Comparison of ENCODE assay signal across 10 cellular contexts in the genomic region with DNA sequence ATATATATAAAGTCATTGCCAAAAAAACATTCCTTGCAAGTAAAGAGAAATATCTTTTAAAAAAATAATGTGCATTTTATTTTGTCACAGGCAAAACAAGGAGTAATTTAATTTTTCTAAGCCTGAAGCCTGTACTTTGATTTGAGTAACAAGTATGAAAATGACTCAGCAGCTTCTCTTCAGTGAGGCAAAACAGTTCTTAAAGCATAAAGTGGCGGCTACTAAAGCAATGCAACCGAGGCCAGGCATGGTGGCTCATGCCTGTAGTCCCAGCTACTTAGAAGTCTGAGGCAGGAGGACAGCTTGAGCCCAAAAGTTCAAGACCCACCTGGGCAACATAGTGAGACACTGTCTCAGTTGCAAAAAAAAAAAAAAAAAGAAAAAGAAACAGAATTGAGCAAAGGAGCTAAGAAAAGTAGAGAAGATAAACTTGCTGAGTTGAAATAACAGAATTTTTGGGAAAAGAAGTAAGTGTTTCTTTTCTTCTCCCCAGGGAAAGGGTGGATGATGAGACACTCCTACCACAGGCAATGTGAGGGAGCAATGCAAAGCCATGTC. TPM values are rescaled to one million over a fixed set of nuclear protein-coding genes. Genes with fewer than 3 reads are reported as not detected.
DNase-seq lines count a peak whose midpoint lies in the region; ATAC-seq, FAIRE-seq and TF ChIP-seq lines count a peak whose summit lies in the region.
"Had no signal": no experiment of that assay in that cellular context is flagged by ENCODE, and none has a peak within 500 bp of the region (broad histone marks: within the 10 kb centered on the region; RNA-seq: fewer than 3 reads in every experiment).

No MANE protein-coding gene starts in this region.

- H3K4me1 ChIP-seq in mesenchymal stem cell (ENCODE audit: control insufficient read depth, insufficient read depth, low read depth, low read length) (peaks cover 4% of the 10 kb centered on the region), prostate gland (replicated peaks) (no peaks in the 10 kb centered on the region)
- H3K4me1 ChIP-seq: foreskin keratinocyte had no signal

- H3K9ac ChIP-seq in mesenchymal stem cell (ENCODE audit: low read length): peak overlapping the region; percentile 64

- peak; percentile 62 for ATAC-seq in GM21360 (IDR thresholded peaks at IDR 0.05; ENCODE audit: unreplicated experiment)

- H2BK5ac ChIP-seq in mesenchymal stem cell (ENCODE audit: low read depth, low read length, poor library complexity, severe bottlenecking): no peak overlapping the region

- DNase-seq in GM13976 (ENCODE audit: low spot score): peak; percentile 37
- DNase-seq in RCC 7860 (ENCODE audit: low spot score): peak; percentile 37
- peak; percentile 56 for DNase-seq in mesenchymal stem cell
- DNase-seq in occipital lobe (lab: John Stamatoyannopoulos, UW): no peak
- DNase-seq in NCI-H2227 (lab: John Stamatoyannopoulos, UW; ENCODE audit: unreplicated experiment): no peak
- no peak for DNase-seq in prostate gland (ENCODE audit: low spot score)
- DNase-seq in dorsolateral prefrontal cortex: no peak
- DNase-seq: foreskin keratinocyte, NCI-H2107 had no signal

- in situ Hi-C loops in GM13976 (cut with MboI; ENCODE audit: low sequenced_read_pairs, unreplicated experiment): loop anchor here (10.0 kb wide), 1 partner anchor 49 kb away; no protein-coding TSS in a partner anchor

- H2BK120ac ChIP-seq in mesenchymal stem cell (ENCODE audit: low read depth, low read length): no peak overlapping the region

- no peaks in the 10 kb centered on the region for H3K36me3 ChIP-seq in mesenchymal stem cell (ENCODE audit: control insufficient read depth in 1 of 2, insufficient read depth in 2 of 2, low read depth in 1 of 2, low read length in 2 of 2)
- H3K36me3 ChIP-seq in prostate gland: no peaks in the 10 kb centered on the region

- H4K8ac ChIP-seq in mesenchymal stem cell (ENCODE audit: low read length): no peak overlapping the region

- H3K27me3 ChIP-seq in mesenchymal stem cell (ENCODE audit: control insufficient read depth in 1 of 2, insufficient read depth in 1 of 2, low read length in 2 of 2): peaks cover 0 to 6% of the 10 kb centered on the region in 2 experiments
- no peaks in the 10 kb centered on the region for H3K27me3 ChIP-seq in prostate gland (replicated peaks; ENCODE audit: insufficient read depth)
- H3K27me3 ChIP-seq in dorsolateral prefrontal cortex: no peaks in the 10 kb centered on the region

- intact Hi-C loops in prostate gland (cut with DNase I) (loop anchor here (10.0 kb wide), 1 partner anchor 59 kb away; a partner anchor contains a TSS), dorsolateral prefrontal cortex (cut with DNase I) (no loop called here)

- no peak overlapping the region for H4K91ac ChIP-seq in mesenchymal stem cell (ENCODE audit: low read length)

- H3K23ac ChIP-seq in mesenchymal stem cell (ENCODE audit: low read length in 2 of 2): no peak overlapping the region

- no peak overlapping the region for H3K4me2 ChIP-seq in mesenchymal stem cell (ENCODE audit: low read length, poor library complexity, severe bottlenecking)

- no peaks in the 10 kb centered on the region for H3K9me3 ChIP-seq in mesenchymal stem cell (ENCODE audit: control insufficient read depth, low read length)
- H3K9me3 ChIP-seq in prostate gland: no peaks in the 10 kb centered on the region

- H3K14ac ChIP-seq in mesenchymal stem cell (ENCODE audit: low read length in 2 of 2): no peak overlapping the region

- FAIRE-seq in RCC 7860 (lab: Jason Lieb, UNC): peak; percentile 29

- H2AFZ ChIP-seq in mesenchymal stem cell (ENCODE audit: low read depth, low read length): no peak overlapping the region

- H2BK15ac ChIP-seq in mesenchymal stem cell (ENCODE audit: low read depth, poor library complexity, severe bottlenecking): no peak overlapping the region

- H2BK12ac ChIP-seq in mesenchymal stem cell (ENCODE audit: low read length in 2 of 2): peak overlapping the region in 1 of 2 experiments; percentile 21

- H3K27ac ChIP-seq in mesenchymal stem cell (ENCODE audit: low read length, poor library complexity, severe bottlenecking) (peak overlapping the region; percentile 89), prostate gland (no peak overlapping the region), dorsolateral prefrontal cortex (no peak overlapping the region)
- H3K27ac ChIP-seq: foreskin keratinocyte had no signal

- WGBS in mesenchymal stem cell: 44% methylated on average over 2 of the region's 2 CpGs
- 64% methylated on average over 2 of the region's 2 CpGs for WGBS in prostate gland

- H3K4ac ChIP-seq in mesenchymal stem cell (ENCODE audit: low read depth in 1 of 2, low read length in 2 of 2): peak overlapping the region in 1 of 2 experiments; percentile 4

- no peak overlapping the region for H3K4me3 ChIP-seq in mesenchymal stem cell (ENCODE audit: insufficient read depth in 1 of 2, low read depth in 1 of 2, low read length in 2 of 2)
- H3K4me3 ChIP-seq in prostate gland: no peak overlapping the region
- H3K4me3 ChIP-seq in dorsolateral prefrontal cortex: no peak overlapping the region

- peak overlapping the region; percentile 18 to 25 for H3K18ac ChIP-seq in mesenchymal stem cell (ENCODE audit: low read depth in 1 of 2, low read length in 2 of 2)

- H3K79me1 ChIP-seq in mesenchymal stem cell (replicated peaks; ENCODE audit: low read length, poor library complexity, severe bottlenecking): no peaks in the 10 kb centered on the region

- TF ChIP-seq CTCF in GM13976 (IDR thresholded peaks at IDR 0.05; ENCODE audit: borderline replicate concordance, control extremely low read depth, extremely low read depth, insufficient read depth, missing control alignments) (no peak), prostate gland (IDR thresholded peaks at IDR 0.05) (no peak), dorsolateral prefrontal cortex (IDR thresholded peaks at IDR 0.05 in 54 of 56, conservative IDR thresholded peaks at IDR 0.05 in 2 of 56; ENCODE audit: low read depth in 1 of 56, partially characterized antibody in 56 of 56) (no peak)

- no peak for TF ChIP-seq POLR2A in prostate gland (IDR thresholded peaks at IDR 0.05)

- H2AK5ac ChIP-seq in mesenchymal stem cell (ENCODE audit: low read length, severe bottlenecking): no peak overlapping the region

RNA-seq across cellular contexts. Expression of a gene that starts 29.6 kb away (rescaled TPM):
- polyA plus RNA-seq in mesenchymal stem cell (2013, experiment 1 of 2): 13.9 TPM
- 14.3 TPM for polyA plus RNA-seq in mesenchymal stem cell (2013, experiment 2 of 2)
- total RNA-seq in occipital lobe (3.4 TPM), prostate gland (10 to 100 TPM in 1 of 2 donors, 1 to 10 TPM in 1; 4.5 to 18.9 TPM), dorsolateral prefrontal cortex (10 to 100 TPM in 24 of 120 experiments, 1 to 10 TPM in 96; 3.4 to 17.7 (median 7.3) TPM)

RNA-seq across cellular contexts. Expression of a gene that starts 30.4 kb away (rescaled TPM):
- 11.7 TPM for polyA plus RNA-seq in mesenchymal stem cell (2013, experiment 1 of 2)
- 11.7 TPM for polyA plus RNA-seq in mesenchymal stem cell (2013, experiment 2 of 2)
- total RNA-seq in occipital lobe (16.1 TPM), prostate gland (10 to 100 TPM in 1 of 2 donors, 1 to 10 TPM in 1; 1.3 to 10.7 TPM), dorsolateral prefrontal cortex (10 to 100 TPM in 8 of 120 experiments, 1 to 10 TPM in 112; 2.3 to 17.4 (median 6.7) TPM)

RNA-seq across cellular contexts. Expression of a gene that starts 54.4 kb away (rescaled TPM):
- 21.6 TPM for polyA plus RNA-seq in mesenchymal stem cell (2013, experiment 1 of 2)
- polyA plus RNA-seq in mesenchymal stem cell (2013, experiment 2 of 2): 20.7 TPM
- total RNA-seq in occipital lobe (56.3 TPM), prostate gland (10 to 100 TPM; 19.1 to 37.9 TPM), dorsolateral prefrontal cortex (10 to 100 TPM; 25.1 to 46.4 (median 34.3) TPM)

RNA-seq across cellular contexts. Expression of a gene that starts 54.7 kb away (rescaled TPM):
- polyA plus RNA-seq in mesenchymal stem cell (2013, experiment 1 of 2): 81.1 TPM
- 81.5 TPM for polyA plus RNA-seq in mesenchymal stem cell (2013, experiment 2 of 2)
- total RNA-seq in occipital lobe (40.4 TPM), prostate gland (100 to 1,000 TPM; 101 to 124 TPM), dorsolateral prefrontal cortex (100 to 1,000 TPM in 1 of 120 experiments, 10 to 100 TPM in 119; 47.3 to 106 (median 69.1) TPM)

RNA-seq across cellular contexts. Expression of a gene that starts 58.1 kb away (rescaled TPM):
- polyA plus RNA-seq in mesenchymal stem cell (2013, experiment 1 of 2): not detected
- polyA plus RNA-seq in mesenchymal stem cell (2013, experiment 2 of 2): 0.03 TPM
- total RNA-seq in occipital lobe (not detected), prostate gland (not detected), dorsolateral prefrontal cortex (1 to 10 TPM in 61 of 120 experiments, under 1 TPM in 55, not detected in 4; 0.20 to 3.8 (median 1.0) TPM)

Comparison
In these comparisons a context has a peak if more than half of its experiments do, and no peak if none do; other contexts are left out.
1. DNase-seq: peak in GM13976 (single experiment), RCC 7860 (single experiment) and mesenchymal stem cell (single experiment); none in occipital lobe (single experiment), NCI-H2227 (single experiment), prostate gland (single experiment) and dorsolateral prefrontal cortex (0 of 10).